ENCODE assay signal across 13 cellular contexts in genomic region chr6:131858765-131859490, GRCh38. TPM values are rescaled to one million over a fixed set of nuclear protein-coding genes. Genes with fewer than 3 reads are reported as not detected.
DNase-seq lines count a peak whose midpoint lies in the region; ATAC-seq and TF ChIP-seq lines count a peak whose summit lies in the region.
"Had no signal": no experiment of that assay in that cellular context is flagged by ENCODE, and none has a peak within 500 bp of the region (broad histone marks: within the 10 kb centered on the region; RNA-seq: fewer than 3 reads in every experiment).

No MANE protein-coding gene starts in this region.

- ATAC-seq in right lobe of liver: peak; percentile 31 to 76 (median 66)
- ATAC-seq in activated CD8-positive, alpha-beta T cell treated with anti-CD3 and anti-CD28 coated beads for 36 hours: no peak
- no peak for ATAC-seq in HG02970 (IDR thresholded peaks at IDR 0.05; ENCODE audit: low FRiP score, unreplicated experiment)
- ATAC-seq: Panc1 had no signal

- H2AFZ ChIP-seq in ACC112 (ENCODE audit: low read length, unreplicated experiment): peak overlapping the region; percentile 78
- H2AFZ ChIP-seq in mammary epithelial cell (ENCODE audit: low read depth, low read length): peak overlapping the region; percentile 80

- DNase-seq in HFFc6 (peak; percentile 65), mammary epithelial cell (peak; percentile 24), right lobe of liver (no peak), T-helper 9 cell (no peak), medulla oblongata (ENCODE audit: extremely low spot score) (no peak)
- no peak for DNase-seq in activated CD8-positive, alpha-beta T cell treated with anti-CD3 and anti-CD28 coated beads for 36 hours
- DNase-seq: activated CD4-positive, alpha-beta T cell treated with anti-CD3 and anti-CD28 coated beads, Interleukin-2, amount 50 U/mL, for 48 hours; activated naive CD4-positive, alpha-beta T cell had no signal

- in situ Hi-C loops in mammary epithelial cell (cut with MboI; ENCODE audit: low sequenced_read_pairs in 2 of 2): no loop called here

- H3K79me2 ChIP-seq in ACC112 (ENCODE audit: control insufficient read depth, insufficient read depth, low read length, unreplicated experiment): no peaks in the 10 kb centered on the region
- no peaks in the 10 kb centered on the region for H3K79me2 ChIP-seq in mammary epithelial cell (ENCODE audit: insufficient read depth, low read length)

- H3K4me3 ChIP-seq in ACC112 (ENCODE audit: low read depth, low read length): no peak overlapping the region
- no peak overlapping the region for H3K4me3 ChIP-seq in mammary epithelial cell (replicated peaks in 1 of 3; ENCODE audit: insufficient read depth in 1 of 3, low read depth in 2 of 3, low read length in 3 of 3)
- H3K4me3 ChIP-seq in right lobe of liver: no peak overlapping the region
- H3K4me3 ChIP-seq: BLaER1 had no signal

- POLR2A ChIA-PET in activated CD8-positive, alpha-beta T cell treated with anti-CD3 and anti-CD28 coated beads for 36 hours (lab: Charles Lee): no interaction called here

- H3K4me1 ChIP-seq in ACC112 (ENCODE audit: control insufficient read depth, insufficient read depth, low read length, unreplicated experiment) (peaks cover 16% of the 10 kb centered on the region), mammary epithelial cell (ENCODE audit: insufficient read depth, low read length) (no peaks in the 10 kb centered on the region), right lobe of liver (peaks cover 0 to 18% (median 7%) of the 10 kb centered on the region in 4 donors)
- H3K4me1 ChIP-seq: BLaER1 had no signal

- BruUV-seq in mammary epithelial cell (replicated peaks; lab: Mats Ljungman, UMichigan): no TSS peak

- H3K27me3 ChIP-seq in ACC112 (ENCODE audit: insufficient read depth, low read length) (no peaks in the 10 kb centered on the region), mammary epithelial cell (ENCODE audit: insufficient read depth, low read length) (no peaks in the 10 kb centered on the region), right lobe of liver (no peaks in the 10 kb centered on the region)
- H3K27me3 ChIP-seq: BLaER1 had no signal

- peaks cover 25% of the 10 kb centered on the region for H3K36me3 Mint-ChIP-seq in HFFc6 (ENCODE audit: low read depth)
- H3K36me3 Mint-ChIP-seq in activated CD8-positive, alpha-beta T cell treated with anti-CD3 and anti-CD28 coated beads for 36 hours (ENCODE audit: low read depth): no peaks in the 10 kb centered on the region

- no peaks in the 10 kb centered on the region for H3K9me3 Mint-ChIP-seq in HFFc6
- H3K9me3 Mint-ChIP-seq in activated CD8-positive, alpha-beta T cell treated with anti-CD3 and anti-CD28 coated beads for 36 hours: no peaks in the 10 kb centered on the region

- peaks cover 63% of the 10 kb centered on the region for H3K4me1 Mint-ChIP-seq in HFFc6 (ENCODE audit: low read depth)
- H3K4me1 Mint-ChIP-seq in activated CD8-positive, alpha-beta T cell treated with anti-CD3 and anti-CD28 coated beads for 36 hours (ENCODE audit: low read depth): peaks cover 4% of the 10 kb centered on the region

- dilution Hi-C loops in mammary epithelial cell (cut with HindIII; ENCODE audit: low sequenced_read_pairs): no loop called here

- H3K4me2 ChIP-seq in mammary epithelial cell (ENCODE audit: insufficient read depth, low read depth, low read length): no peak overlapping the region
- H3K4me2 ChIP-seq: BLaER1 had no signal

- WGBS in mammary epithelial cell (ENCODE audit: low coverage, missing lambda C conversion rate): 68% methylated on average over 5 of the region's 5 CpGs
- 11% methylated on average over 5 of the region's 5 CpGs for WGBS in right lobe of liver (ENCODE audit: insufficient coverage, low coverage, low lambda C conversion rate, missing lambda C conversion rate)

- H3K36me3 ChIP-seq in ACC112 (ENCODE audit: insufficient read depth, low read length): peaks cover 3% of the 10 kb centered on the region; the same call in 1 of the 2 replicates
- no peaks in the 10 kb centered on the region for H3K36me3 ChIP-seq in mammary epithelial cell (ENCODE audit: insufficient read depth, low read length)
- H3K36me3 ChIP-seq in right lobe of liver: peaks cover 0 to 62% (median 13%) of the 10 kb centered on the region in 4 donors
- H3K36me3 ChIP-seq: BLaER1 had no signal

- H3K4me3 Mint-ChIP-seq in HFFc6: peak overlapping the region; percentile 75
- H3K4me3 Mint-ChIP-seq in activated CD8-positive, alpha-beta T cell treated with anti-CD3 and anti-CD28 coated beads for 36 hours: no peak overlapping the region
- H3K4me3 Mint-ChIP-seq: neural crest cell had no signal

- CTCF ChIA-PET in mammary epithelial cell (lab: Charles Lee; ENCODE audit: low non-redundant PET): no interaction called here
- CTCF ChIA-PET in activated CD8-positive, alpha-beta T cell treated with anti-CD3 and anti-CD28 coated beads for 36 hours (lab: Charles Lee): interaction anchor here (0.8 kb wide), 1 partner anchor 12 kb away, joined by 3 read pairs; no protein-coding TSS in a partner anchor

- intact Hi-C loops in mammary epithelial cell (cut with micrococcal nuclease) (no loop called here), right lobe of liver (cut with DNase I) (no loop called here)
- intact Hi-C loops in activated CD8-positive, alpha-beta T cell treated with anti-CD3 and anti-CD28 coated beads for 36 hours (cut with micrococcal nuclease): no loop called here

- TF ChIP-seq CTCF in HFFc6 (IDR thresholded peaks at IDR 0.05) (no peak), mammary epithelial cell (conservative IDR thresholded peaks at IDR 0.05 in 1 of 2, IDR thresholded peaks at IDR 0.05 in 1 of 2; ENCODE audit: extremely low read depth in 1 of 2, insufficient read depth in 1 of 2, low read depth in 1 of 2, low read length in 2 of 2) (no peak), right lobe of liver (IDR thresholded peaks at IDR 0.05) (no peak)
- no peak for TF ChIP-seq CTCF in activated CD8-positive, alpha-beta T cell treated with anti-CD3 and anti-CD28 coated beads for 36 hours (IDR thresholded peaks at IDR 0.05)

- H3K27ac Mint-ChIP-seq in HFFc6: peak overlapping the region; percentile 95
- H3K27ac Mint-ChIP-seq in activated CD8-positive, alpha-beta T cell treated with anti-CD3 and anti-CD28 coated beads for 36 hours: no peak overlapping the region

- H3K27ac ChIP-seq in ACC112 (ENCODE audit: low read depth, low read length) (peak overlapping the region; percentile 61), mammary epithelial cell (ENCODE audit: insufficient read depth, low read depth, low read length) (no peak overlapping the region), right lobe of liver (peak overlapping the region; percentile 2 to 56 (median 16))
- H3K27ac ChIP-seq: BLaER1 had no signal

- TF ChIP-seq POLR2A in right lobe of liver (IDR thresholded peaks at IDR 0.05): no peak

- H4K20me1 ChIP-seq in mammary epithelial cell (ENCODE audit: insufficient read depth, low read length): no peaks in the 10 kb centered on the region
- H4K20me1 ChIP-seq: BLaER1 had no signal

- H3K9ac ChIP-seq in mammary epithelial cell (ENCODE audit: insufficient read depth, low read length): no peak overlapping the region
- H3K9ac ChIP-seq: BLaER1 had no signal

- H3K9me3 ChIP-seq in mammary epithelial cell (replicated peaks; ENCODE audit: insufficient read depth, low read length): no peaks in the 10 kb centered on the region
- no peaks in the 10 kb centered on the region for H3K9me3 ChIP-seq in right lobe of liver
- H3K9me3 ChIP-seq: BLaER1 had no signal

- H3K27me3 Mint-ChIP-seq in HFFc6 (ENCODE audit: insufficient read depth): peaks cover 2% of the 10 kb centered on the region; the same call in 1 of the 2 replicates
- peaks cover 8% of the 10 kb centered on the region for H3K27me3 Mint-ChIP-seq in activated CD8-positive, alpha-beta T cell treated with anti-CD3 and anti-CD28 coated beads for 36 hours

RNA-seq across cellular contexts. Expression of gene ENPP1, which starts 51.1 kb away (rescaled TPM):
- 10 to 100 TPM; 30.1 to 39.5 (median 36.3) TPM for total RNA-seq in HFFc6 (2021; fragmentation: NEBNext Ultra II Directional; extraction: Animal tissue kit (Norgen Biotek cat#: 25700))
- total RNA-seq in mammary epithelial cell: under 1 TPM; 0.40 to 0.67 TPM
- polyA plus RNA-seq in mammary epithelial cell: 0.17 TPM
- not detected for polyA minus RNA-seq in mammary epithelial cell
- total RNA-seq in right lobe of liver: 10 to 100 TPM; 27.5 to 61.6 (median 45.6) TPM
- under 1 TPM; 0.20 to 0.27 TPM for total RNA-seq in activated CD8-positive, alpha-beta T cell treated with anti-CD3 and anti-CD28 coated beads for 36 hours

Comparison
In these comparisons a context has a peak if more than half of its experiments do, and no peak if none do; other contexts are left out.
1. DNase-seq: peak in HFFc6 (single experiment) and mammary epithelial cell (single experiment); none in right lobe of liver (0 of 3), T-helper 9 cell (single experiment), medulla oblongata (single experiment) and activated CD8-positive, alpha-beta T cell treated with anti-CD3 and anti-CD28 coated beads for 36 hours (single experiment).
2. ATAC-seq: peak in right lobe of liver (4 of 4); none in activated CD8-positive, alpha-beta T cell treated with anti-CD3 and anti-CD28 coated beads for 36 hours (single experiment) and HG02970 (single experiment).
3. RNA of gene ENPP1, which starts 51.1 kb away (total RNA-seq): 27.5 to 61.6 TPM in right lobe of liver and 30.1 to 39.5 TPM in HFFc6; 0.40 to 0.67 TPM in mammary epithelial cell and 0.20 to 0.27 TPM in activated CD8-positive, alpha-beta T cell treated with anti-CD3 and anti-CD28 coated beads for 36 hours; every median in the first group is over 10 times any median in the second.